ENCODE assay signal across 8 cellular contexts in genomic region chr7:2162004-2162902, GRCh38.
A peak's percentile ranks its signal among the peaks of the same experiment; 100 is the strongest.
DNase-seq lines count a peak whose midpoint lies in the region; ATAC-seq, FAIRE-seq and TF ChIP-seq lines count a peak whose summit lies in the region.
"Not testable (repeated sequence)": the region's sequence is repeated elsewhere in the genome, so short reads cannot be mapped to it uniquely, and the experiment has no call there.

No MANE protein-coding gene starts in this region.

- not testable (repeated sequence) for H3K4me3 Mint-ChIP-seq in brain, neural progenitor cell

- ATAC-seq in SK-N-SH treated with all-trans-retinoic acid at 6 μM for 48 hours, HepG2: not testable (repeated sequence)

- H3K36me3 ChIP-seq in DOHH2 (ENCODE audit: control insufficient read depth, low read length): peaks cover 26% of the 10 kb centered on the region
- H3K36me3 ChIP-seq in HepG2 (replicated peaks in 1 of 2; ENCODE audit: control insufficient read depth in 1 of 2, insufficient read depth in 2 of 2, low read length in 2 of 2): peaks cover 0 to 11% of the 10 kb centered on the region in 2 experiments; a peak in 1 of 5 replicates
- not testable (repeated sequence) for H3K36me3 ChIP-seq in neural progenitor cell

- TF ChIP-seq POLR2A in HepG2 (IDR thresholded peaks at IDR 0.05; ENCODE audit: insufficient read depth in 1 of 2, low read depth in 2 of 2, low read length in 2 of 2): not testable (repeated sequence)

- H3K4me1 ChIP-seq in DOHH2 (ENCODE audit: control insufficient read depth, low read length): peaks cover 91% of the 10 kb centered on the region
- H3K4me1 ChIP-seq in HepG2 (ENCODE audit: insufficient read depth, low read length): peaks cover 70% of the 10 kb centered on the region
- peaks cover 47% of the 10 kb centered on the region for H3K4me1 ChIP-seq in neural progenitor cell

- not testable (repeated sequence) for H2AFZ ChIP-seq in HepG2 (ENCODE audit: low read length); neural progenitor cell (replicated peaks)

- BruUV-seq in HepG2 (replicated peaks; lab: Mats Ljungman, UMichigan): not testable (repeated sequence)

- TF ChIP-seq RAD21 in HepG2 (CRISPR knock-in tag; IDR thresholded peaks at IDR 0.05): not testable (repeated sequence)

- not testable (repeated sequence) for H3K9me3 Mint-ChIP-seq in brain, neural progenitor cell

- H3K27me3 Mint-ChIP-seq in brain; neural progenitor cell (ENCODE audit: insufficient read depth, low read depth): not testable (repeated sequence)

- not testable (repeated sequence) for H3K9me2 ChIP-seq in DOHH2 (replicated peaks; ENCODE audit: control insufficient read depth, low read length)

- H3K27ac Mint-ChIP-seq in brain (peak overlapping the region in 3 of 5 experiments; percentile 13 to 92 (median 84)), neural progenitor cell (peak overlapping the region; percentile 81)

- H3K27me3 ChIP-seq in DOHH2 (ENCODE audit: control insufficient read depth, low read length); HepG2 (ENCODE audit: control insufficient read depth in 1 of 2, insufficient read depth in 2 of 2, low read length in 2 of 2); neural progenitor cell: not testable (repeated sequence)

- not testable (repeated sequence) for DNase-seq in HEK293T (ENCODE audit: extremely low spot score); HepG2 (ENCODE audit: low spot score); neural progenitor cell (ENCODE audit: low spot score)
- DNase-seq in fibroblast of peridontal ligament (ENCODE audit: extremely low read depth): peak; percentile 10

- H3F3A ChIP-seq in DOHH2 (ENCODE audit: control insufficient read depth, insufficient read depth) (peaks cover 18% of the 10 kb centered on the region), neural progenitor cell (ENCODE audit: low read depth) (peaks cover 31% of the 10 kb centered on the region)

- H3K4me3 ChIP-seq in DOHH2 (ENCODE audit: low read length); HepG2 (replicated peaks in 1 of 3; ENCODE audit: insufficient read depth in 1 of 3, low read depth in 2 of 3, low read length in 3 of 3); neural progenitor cell: not testable (repeated sequence)

- H3K79me2 ChIP-seq in DOHH2 (ENCODE audit: control insufficient read depth, low read length): peaks cover 30% of the 10 kb centered on the region
- H3K79me2 ChIP-seq in HepG2 (ENCODE audit: insufficient read depth, low read length); neural progenitor cell (ENCODE audit: low read depth): not testable (repeated sequence)

- H3K27ac ChIP-seq in 22Rv1: peak overlapping the region; percentile 2
- 0 out of 2 replicates have a peak overlapping the region, but pooled peaks have one; percentile 0 for H3K27ac ChIP-seq in DOHH2 (ENCODE audit: low read depth, low read length)
- H3K27ac ChIP-seq in HepG2 (ENCODE audit: extremely low read length, insufficient read depth, low read length): peak overlapping the region; percentile 17
- not testable (repeated sequence) for H3K27ac ChIP-seq in neural progenitor cell

- not testable (repeated sequence) for FAIRE-seq in HepG2 (lab: Jason Lieb, UNC)

- H3K36me3 Mint-ChIP-seq in brain, neural progenitor cell: not testable (repeated sequence)

- TF ChIP-seq CTCF in 22Rv1 (IDR thresholded peaks at IDR 0.05); DOHH2 (IDR thresholded peaks at IDR 0.05; ENCODE audit: low read depth, low read length, poor library complexity, severe bottlenecking); brain (conservative IDR thresholded peaks at IDR 0.05); HepG2 (CRISPR knock-in tag; IDR thresholded peaks at IDR 0.05); neural progenitor cell (IDR thresholded peaks at IDR 0.05): not testable (repeated sequence)

- H3K9me3 ChIP-seq in DOHH2 (ENCODE audit: control insufficient read depth, insufficient read depth, low read length); HepG2 (ENCODE audit: low read length); neural progenitor cell (ENCODE audit: low read depth): not testable (repeated sequence)

- POLR2A ChIA-PET in HEK293T (lab: Yijun Ruan, JAX); HepG2 (lab: Yijun Ruan, JAX): not testable (repeated sequence)

- not testable (repeated sequence) for TF ChIP-seq EP300 in HepG2 (IDR thresholded peaks at IDR 0.05; ENCODE audit: low read depth in 2 of 2, low read length in 2 of 2); HepG2 (CRISPR knock-in tag; IDR thresholded peaks at IDR 0.05; ENCODE audit: borderline replicate concordance)

- H3K4me1 Mint-ChIP-seq in brain (peaks cover 69% of the 10 kb centered on the region), neural progenitor cell (peaks cover 56% of the 10 kb centered on the region)

- CTCF ChIA-PET in HEK293T (lab: Yijun Ruan, JAX); HepG2 (lab: Yijun Ruan, JAX; ENCODE audit: low intra/inter-chr PET ratio, low total read pairs): not testable (repeated sequence)

- 49% methylated on average over 12 of the region's 17 CpGs for WGBS in HepG2 (ENCODE audit: low lambda C conversion rate)

- in situ Hi-C loops in HepG2 (cut with HindIII; ENCODE audit: extremely low pct_ligation_motif_present, low pct_unique_long_range_greater_than_20kb): not testable (repeated sequence)

- intact Hi-C loops in HepG2 (cut with micrococcal nuclease; ENCODE audit: unreplicated experiment): not testable (repeated sequence)

- H4K20me1 ChIP-seq in DOHH2 (ENCODE audit: control insufficient read depth, insufficient read depth, low read depth, low read length); HepG2 (ENCODE audit: insufficient read depth, low read length); neural progenitor cell (ENCODE audit: low read depth): not testable (repeated sequence)

- not testable (repeated sequence) for H3K4me2 ChIP-seq in DOHH2 (ENCODE audit: low read length); HepG2 (ENCODE audit: low read depth, low read length)
- H3K4me2 ChIP-seq in neural progenitor cell: peak overlapping the region; percentile 0

- H3K9ac ChIP-seq in HepG2 (ENCODE audit: insufficient read depth, low read depth, low read length); neural progenitor cell: not testable (repeated sequence)

TF ChIP-seq in HEK293T, 16 proteins besides CTCF, POLR2A, EP300 and RAD21:
- TF ChIP-seq ZNF384 (IDR thresholded peaks at IDR 0.05): peak; percentile 55; the same call in 1 of the 2 replicates

TF ChIP-seq in SK-N-SH treated with all-trans-retinoic acid at 6 μM for 48 hours, 23 proteins besides CTCF, POLR2A, EP300 and RAD21 (continues in another document):
- 0 out of 2 replicates have a peak, but pooled peaks have one; percentile 9 for TF ChIP-seq ISL1 (CRISPR knock-in tag; IDR thresholded peaks at IDR 0.05)
- 0 out of 2 replicates have a peak, but pooled peaks have one; percentile 11 for TF ChIP-seq ZNF70 (CRISPR knock-in tag; IDR thresholded peaks at IDR 0.05)
- TF ChIP-seq TCF4 (CRISPR knock-in tag; IDR thresholded peaks at IDR 0.05; ENCODE audit: borderline replicate concordance): peak; percentile 45; the same call in 1 of the 2 replicates

TF ChIP-seq in HepG2, 621 proteins besides CTCF, POLR2A, EP300 and RAD21 (continues in another document):
- TF ChIP-seq BCL6 (CRISPR knock-in tag; IDR thresholded peaks at IDR 0.05) (peak; percentile 93), PATZ1 (CRISPR knock-in tag; IDR thresholded peaks at IDR 0.05) (0 out of 2 replicates have a peak, but pooled peaks have one; percentile 20), ZNF652 (CRISPR knock-in tag; IDR thresholded peaks at IDR 0.05; ENCODE audit: borderline replicate concordance, low read depth) (peak; percentile 82), MLX (CRISPR knock-in tag; IDR thresholded peaks at IDR 0.05) (peak; percentile 91), SOX5 (CRISPR knock-in tag; IDR thresholded peaks at IDR 0.05; ENCODE audit: borderline replicate concordance) (peak; percentile 76), FOSL2 (CRISPR knock-in tag; IDR thresholded peaks at IDR 0.05) (peak; percentile 33; the same call in 1 of the 2 replicates)
